Comparison of ENCODE assay signal across 9 cellular contexts in the genomic region with DNA sequence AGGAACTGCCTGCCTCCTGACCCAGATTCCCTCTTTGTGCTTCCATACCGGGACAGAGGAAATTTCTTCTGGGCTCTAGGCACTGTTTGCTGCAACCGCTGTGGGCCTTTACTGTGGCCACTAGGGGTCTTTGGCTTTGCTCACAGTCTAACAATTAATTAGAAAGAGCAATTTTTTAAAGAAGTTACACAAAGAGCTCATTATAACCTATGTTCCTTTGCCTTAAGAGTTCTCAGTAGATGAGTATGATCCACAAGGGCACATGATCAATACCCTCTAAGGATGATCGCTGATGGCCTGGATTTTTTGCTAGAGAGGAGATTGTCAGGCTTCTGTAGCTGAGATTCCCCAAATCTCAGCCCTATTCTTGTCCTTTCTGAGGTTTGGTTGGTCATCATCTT.
A peak's percentile ranks its signal among the peaks of the same experiment; 100 is the strongest.
DNase-seq lines count a peak whose midpoint lies in the region; ATAC-seq, FAIRE-seq and TF ChIP-seq lines count a peak whose summit lies in the region.
"Had no signal": no experiment of that assay in that cellular context is flagged by ENCODE, and none has a peak within 500 bp of the region (broad histone marks: within the 10 kb centered on the region; RNA-seq: fewer than 3 reads in every experiment).

No MANE protein-coding gene starts in this region.

- H3K4me1 Mint-ChIP-seq in MCF 10A (ENCODE audit: insufficient read depth, unreplicated experiment) = peaks cover 8% of the 10 kb centered on the region
- peaks cover 12% of the 10 kb centered on the region for H3K4me1 Mint-ChIP-seq in mesothelial cell of epicardium
- H3K4me1 Mint-ChIP-seq: naive B cell had no signal

- no peaks in the 10 kb centered on the region for H3K27me3 Mint-ChIP-seq in MCF 10A (ENCODE audit: insufficient read depth, unreplicated experiment)
- no peaks in the 10 kb centered on the region for H3K27me3 Mint-ChIP-seq in mesothelial cell of epicardium (ENCODE audit: low read depth)

- CTCF ChIA-PET in MCF 10A (lab: Yijun Ruan, JAX) = interaction anchor here (0.6 to 1.0 kb wide), 2 partner anchors 21 to 70 kb away, joined by 3 read pairs; no protein-coding TSS in a partner anchor

- H3K9me3 Mint-ChIP-seq in MCF 10A (ENCODE audit: unreplicated experiment) (no peaks in the 10 kb centered on the region), mesothelial cell of epicardium (peaks cover 3% of the 10 kb centered on the region)

- DNase-seq in D721Med (ENCODE audit: insufficient read length, low spot score) (no peak), MCF 10A (ENCODE audit: unreplicated experiment) (peak; percentile 28), mesothelial cell of epicardium (ENCODE audit: low spot score in 2 of 2, unreplicated experiment in 2 of 2) (no peak), SHP77 (lab: John Stamatoyannopoulos, UW) (no peak), NCI-H1092 (lab: John Stamatoyannopoulos, UW) (no peak), RCC 7860 (ENCODE audit: low spot score) (no peak), HK-2 (ENCODE audit: unreplicated experiment) (no peak)
- DNase-seq: naive B cell had no signal

- H3K27ac Mint-ChIP-seq in MCF 10A (ENCODE audit: low read depth, unreplicated experiment) = no peak overlapping the region
- H3K27ac Mint-ChIP-seq in mesothelial cell of epicardium = no peak overlapping the region
- H3K27ac Mint-ChIP-seq: naive B cell had no signal

- intact Hi-C loops in MCF 10A (cut with micrococcal nuclease) = no loop called here

- FAIRE-seq in D721Med (lab: Jason Lieb, UNC) (no peak), RCC 7860 (lab: Jason Lieb, UNC) (no peak)

- no TSS peak for BruUV-seq in MCF 10A (replicated peaks; lab: Mats Ljungman, UMichigan)

- H3K4me3 Mint-ChIP-seq in MCF 10A (ENCODE audit: unreplicated experiment) (no peak overlapping the region), mesothelial cell of epicardium (no peak overlapping the region)
- H3K4me3 Mint-ChIP-seq: naive B cell had no signal

- TF ChIP-seq CTCF in D721Med (IDR thresholded peaks at IDR 0.05; ENCODE audit: insufficient read depth, missing control alignments) (peak; percentile 55), MCF 10A (IDR thresholded peaks at IDR 0.05; ENCODE audit: unreplicated experiment) (no peak), mesothelial cell of epicardium (IDR thresholded peaks at IDR 0.05; ENCODE audit: unreplicated experiment) (peak; percentile 63)

- POLR2A ChIA-PET in MCF 10A (lab: Yijun Ruan, JAX) = no interaction called here

- ATAC-seq in HG03342 (IDR thresholded peaks at IDR 0.05; ENCODE audit: unreplicated experiment) = peak; percentile 55

- H3K36me3 Mint-ChIP-seq in MCF 10A (ENCODE audit: insufficient read depth, unreplicated experiment) (no peaks in the 10 kb centered on the region), mesothelial cell of epicardium (no peaks in the 10 kb centered on the region)
- H3K36me3 Mint-ChIP-seq: naive B cell had no signal
